Comparison of ENCODE assay signal across 2 cellular contexts in the genomic region with DNA sequence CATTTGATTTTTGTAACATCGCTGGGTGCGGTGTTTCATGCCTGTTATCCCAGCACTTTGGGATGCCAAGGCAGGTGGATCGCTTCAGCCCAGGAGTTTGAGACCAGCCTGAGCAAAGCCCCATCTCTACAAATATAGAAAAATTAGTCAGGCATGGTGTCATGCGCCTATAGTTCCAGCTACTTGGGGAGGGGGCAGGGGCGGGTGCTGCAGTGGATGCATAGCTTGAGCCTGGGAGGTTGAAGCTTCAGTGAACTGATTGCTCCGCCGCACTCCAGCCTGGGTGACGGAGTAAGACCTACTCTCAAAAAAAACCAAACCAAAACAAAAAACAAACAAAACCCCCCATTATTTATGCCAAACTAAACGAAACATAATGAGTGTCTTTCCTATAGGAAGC.
TF ChIP-seq lines count a peak whose summit lies in the region.

No MANE protein-coding gene starts in this region.

TF ChIP-seq in A549, 52 proteins besides CTCF, POLR2A, EP300 and RAD21 (continued from another document):
- TF ChIP-seq, protein P1, sequence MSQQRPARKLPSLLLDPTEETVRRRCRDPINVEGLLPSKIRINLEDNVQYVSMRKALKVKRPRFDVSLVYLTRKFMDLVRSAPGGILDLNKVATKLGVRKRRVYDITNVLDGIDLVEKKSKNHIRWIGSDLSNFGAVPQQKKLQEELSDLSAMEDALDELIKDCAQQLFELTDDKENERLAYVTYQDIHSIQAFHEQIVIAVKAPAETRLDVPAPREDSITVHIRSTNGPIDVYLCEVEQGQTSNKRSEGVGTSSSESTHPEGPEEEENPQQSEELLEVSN (IDR thresholded peaks at IDR 0.05; ENCODE audit: borderline replicate concordance, low read depth): no peak
- TF ChIP-seq HOXB13 (CRISPR knock-in tag; IDR thresholded peaks at IDR 0.05; ENCODE audit: low read depth): no peak
- no peak for TF ChIP-seq JUN (IDR thresholded peaks at IDR 0.05)
- no peak for TF ChIP-seq FOXS1 (CRISPR knock-in tag; IDR thresholded peaks at IDR 0.05)
- TF ChIP-seq ESRRA (IDR thresholded peaks at IDR 0.05; ENCODE audit: borderline replicate concordance, low read length): no peak
- no peak for TF ChIP-seq MAZ (IDR thresholded peaks at IDR 0.05; ENCODE audit: borderline replicate concordance, low read depth, low read length)
- no peak for TF ChIP-seq HDAC2 (IDR thresholded peaks at IDR 0.05)
- TF ChIP-seq TFCP2L1 (CRISPR knock-in tag; IDR thresholded peaks at IDR 0.05): no peak
- no peak for TF ChIP-seq FOSL2 (IDR thresholded peaks at IDR 0.05)
- no peak for TF ChIP-seq FOSL2 (CRISPR knock-in tag; IDR thresholded peaks at IDR 0.05)
- TF ChIP-seq NPAS2 (CRISPR knock-in tag; IDR thresholded peaks at IDR 0.05; ENCODE audit: borderline replicate concordance): no peak
- no peak for TF ChIP-seq RARB (CRISPR knock-in tag; IDR thresholded peaks at IDR 0.05)

TF ChIP-seq in GM23338, 12 proteins besides CTCF, POLR2A, EP300 and RAD21 (continued from another document):
- TF ChIP-seq, protein P2, sequence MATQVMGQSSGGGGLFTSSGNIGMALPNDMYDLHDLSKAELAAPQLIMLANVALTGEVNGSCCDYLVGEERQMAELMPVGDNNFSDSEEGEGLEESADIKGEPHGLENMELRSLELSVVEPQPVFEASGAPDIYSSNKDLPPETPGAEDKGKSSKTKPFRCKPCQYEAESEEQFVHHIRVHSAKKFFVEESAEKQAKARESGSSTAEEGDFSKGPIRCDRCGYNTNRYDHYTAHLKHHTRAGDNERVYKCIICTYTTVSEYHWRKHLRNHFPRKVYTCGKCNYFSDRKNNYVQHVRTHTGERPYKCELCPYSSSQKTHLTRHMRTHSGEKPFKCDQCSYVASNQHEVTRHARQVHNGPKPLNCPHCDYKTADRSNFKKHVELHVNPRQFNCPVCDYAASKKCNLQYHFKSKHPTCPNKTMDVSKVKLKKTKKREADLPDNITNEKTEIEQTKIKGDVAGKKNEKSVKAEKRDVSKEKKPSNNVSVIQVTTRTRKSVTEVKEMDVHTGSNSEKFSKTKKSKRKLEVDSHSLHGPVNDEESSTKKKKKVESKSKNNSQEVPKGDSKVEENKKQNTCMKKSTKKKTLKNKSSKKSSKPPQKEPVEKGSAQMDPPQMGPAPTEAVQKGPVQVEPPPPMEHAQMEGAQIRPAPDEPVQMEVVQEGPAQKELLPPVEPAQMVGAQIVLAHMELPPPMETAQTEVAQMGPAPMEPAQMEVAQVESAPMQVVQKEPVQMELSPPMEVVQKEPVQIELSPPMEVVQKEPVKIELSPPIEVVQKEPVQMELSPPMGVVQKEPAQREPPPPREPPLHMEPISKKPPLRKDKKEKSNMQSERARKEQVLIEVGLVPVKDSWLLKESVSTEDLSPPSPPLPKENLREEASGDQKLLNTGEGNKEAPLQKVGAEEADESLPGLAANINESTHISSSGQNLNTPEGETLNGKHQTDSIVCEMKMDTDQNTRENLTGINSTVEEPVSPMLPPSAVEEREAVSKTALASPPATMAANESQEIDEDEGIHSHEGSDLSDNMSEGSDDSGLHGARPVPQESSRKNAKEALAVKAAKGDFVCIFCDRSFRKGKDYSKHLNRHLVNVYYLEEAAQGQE (IDR thresholded peaks at IDR 0.05; ENCODE audit: unreplicated experiment): no peak
- TF ChIP-seq STAT1 (IDR thresholded peaks at IDR 0.05; ENCODE audit: unreplicated experiment): no peak
- TF ChIP-seq EZH2phosphoT487 (IDR thresholded peaks at IDR 0.05; ENCODE audit: unreplicated experiment): no peak
- no peak for TF ChIP-seq CREB1 (CRISPR knock-in tag; IDR thresholded peaks at IDR 0.05; ENCODE audit: low read depth)
- TF ChIP-seq, protein P3, sequence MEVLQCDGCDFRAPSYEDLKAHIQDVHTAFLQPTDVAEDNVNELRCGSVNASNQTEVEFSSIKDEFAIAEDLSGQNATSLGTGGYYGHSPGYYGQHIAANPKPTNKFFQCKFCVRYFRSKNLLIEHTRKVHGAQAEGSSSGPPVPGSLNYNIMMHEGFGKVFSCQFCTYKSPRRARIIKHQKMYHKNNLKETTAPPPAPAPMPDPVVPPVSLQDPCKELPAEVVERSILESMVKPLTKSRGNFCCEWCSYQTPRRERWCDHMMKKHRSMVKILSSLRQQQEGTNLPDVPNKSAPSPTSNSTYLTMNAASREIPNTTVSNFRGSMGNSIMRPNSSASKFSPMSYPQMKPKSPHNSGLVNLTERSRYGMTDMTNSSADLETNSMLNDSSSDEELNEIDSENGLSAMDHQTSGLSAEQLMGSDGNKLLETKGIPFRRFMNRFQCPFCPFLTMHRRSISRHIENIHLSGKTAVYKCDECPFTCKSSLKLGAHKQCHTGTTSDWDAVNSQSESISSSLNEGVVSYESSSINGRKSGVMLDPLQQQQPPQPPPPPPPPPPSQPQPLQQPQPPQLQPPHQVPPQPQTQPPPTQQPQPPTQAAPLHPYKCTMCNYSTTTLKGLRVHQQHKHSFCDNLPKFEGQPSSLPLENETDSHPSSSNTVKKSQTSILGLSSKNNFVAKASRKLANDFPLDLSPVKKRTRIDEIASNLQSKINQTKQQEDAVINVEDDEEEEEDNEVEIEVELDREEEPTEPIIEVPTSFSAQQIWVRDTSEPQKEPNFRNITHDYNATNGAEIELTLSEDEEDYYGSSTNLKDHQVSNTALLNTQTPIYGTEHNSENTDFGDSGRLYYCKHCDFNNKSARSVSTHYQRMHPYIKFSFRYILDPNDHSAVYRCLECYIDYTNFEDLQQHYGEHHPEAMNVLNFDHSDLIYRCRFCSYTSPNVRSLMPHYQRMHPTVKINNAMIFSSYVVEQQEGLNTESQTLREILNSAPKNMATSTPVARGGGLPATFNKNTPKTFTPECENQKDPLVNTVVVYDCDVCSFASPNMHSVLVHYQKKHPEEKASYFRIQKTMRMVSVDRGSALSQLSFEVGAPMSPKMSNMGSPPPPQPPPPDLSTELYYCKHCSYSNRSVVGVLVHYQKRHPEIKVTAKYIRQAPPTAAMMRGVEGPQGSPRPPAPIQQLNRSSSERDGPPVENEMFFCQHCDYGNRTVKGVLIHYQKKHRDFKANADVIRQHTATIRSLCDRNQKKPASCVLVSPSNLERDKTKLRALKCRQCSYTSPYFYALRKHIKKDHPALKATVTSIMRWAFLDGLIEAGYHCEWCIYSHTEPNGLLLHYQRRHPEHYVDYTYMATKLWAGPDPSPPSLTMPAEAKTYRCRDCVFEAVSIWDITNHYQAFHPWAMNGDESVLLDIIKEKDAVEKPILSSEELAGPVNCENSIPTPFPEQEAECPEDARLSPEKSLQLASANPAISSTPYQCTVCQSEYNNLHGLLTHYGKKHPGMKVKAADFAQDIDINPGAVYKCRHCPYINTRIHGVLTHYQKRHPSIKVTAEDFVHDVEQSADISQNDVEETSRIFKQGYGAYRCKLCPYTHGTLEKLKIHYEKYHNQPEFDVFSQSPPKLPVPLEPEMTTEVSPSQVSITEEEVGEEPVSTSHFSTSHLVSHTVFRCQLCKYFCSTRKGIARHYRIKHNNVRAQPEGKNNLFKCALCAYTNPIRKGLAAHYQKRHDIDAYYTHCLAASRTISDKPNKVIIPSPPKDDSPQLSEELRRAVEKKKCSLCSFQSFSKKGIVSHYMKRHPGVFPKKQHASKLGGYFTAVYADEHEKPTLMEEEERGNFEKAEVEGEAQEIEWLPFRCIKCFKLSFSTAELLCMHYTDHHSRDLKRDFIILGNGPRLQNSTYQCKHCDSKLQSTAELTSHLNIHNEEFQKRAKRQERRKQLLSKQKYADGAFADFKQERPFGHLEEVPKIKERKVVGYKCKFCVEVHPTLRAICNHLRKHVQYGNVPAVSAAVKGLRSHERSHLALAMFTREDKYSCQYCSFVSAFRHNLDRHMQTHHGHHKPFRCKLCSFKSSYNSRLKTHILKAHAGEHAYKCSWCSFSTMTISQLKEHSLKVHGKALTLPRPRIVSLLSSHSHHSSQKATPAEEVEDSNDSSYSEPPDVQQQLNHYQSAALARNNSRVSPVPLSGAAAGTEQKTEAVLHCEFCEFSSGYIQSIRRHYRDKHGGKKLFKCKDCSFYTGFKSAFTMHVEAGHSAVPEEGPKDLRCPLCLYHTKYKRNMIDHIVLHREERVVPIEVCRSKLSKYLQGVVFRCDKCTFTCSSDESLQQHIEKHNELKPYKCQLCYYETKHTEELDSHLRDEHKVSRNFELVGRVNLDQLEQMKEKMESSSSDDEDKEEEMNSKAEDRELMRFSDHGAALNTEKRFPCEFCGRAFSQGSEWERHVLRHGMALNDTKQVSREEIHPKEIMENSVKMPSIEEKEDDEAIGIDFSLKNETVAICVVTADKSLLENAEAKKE (CRISPR knock-in tag; IDR thresholded peaks at IDR 0.05): no peak
- no peak for TF ChIP-seq ZNF114 (CRISPR knock-in tag; IDR thresholded peaks at IDR 0.05)
- no peak for TF ChIP-seq JUNB (IDR thresholded peaks at IDR 0.05; ENCODE audit: unreplicated experiment)
- no peak for TF ChIP-seq ZNF331 (CRISPR knock-in tag; IDR thresholded peaks at IDR 0.05; ENCODE audit: low read depth)
